ENCODE assay signal across 8 cellular contexts in genomic region chr19:12611361-12611699, GRCh38. TPM values are rescaled to one million over a fixed set of nuclear protein-coding genes. Genes with fewer than 3 reads are reported as not detected.
A peak's percentile ranks its signal among the peaks of the same experiment; 100 is the strongest.
DNase-seq lines count a peak whose midpoint lies in the region; ATAC-seq, FAIRE-seq and TF ChIP-seq lines count a peak whose summit lies in the region.

No MANE protein-coding gene starts in this region.

- peaks cover 71% of the 10 kb centered on the region for H3K79me2 ChIP-seq in SK-N-SH (ENCODE audit: insufficient read depth)

- H3K27ac Mint-ChIP-seq in IgD-negative memory B cell, result peak overlapping the region; percentile 87 to 99 (median 98)
- peak overlapping the region; percentile 100 for H3K27ac Mint-ChIP-seq in endodermal cell

- no peaks in the 10 kb centered on the region for H3K27me3 Mint-ChIP-seq in IgD-negative memory B cell
- H3K27me3 Mint-ChIP-seq in endodermal cell (ENCODE audit: insufficient read depth), result no peaks in the 10 kb centered on the region

- H3K4me3 Mint-ChIP-seq in IgD-negative memory B cell (peak overlapping the region; percentile 92 to 100 (median 100)), endodermal cell (peak overlapping the region; percentile 98)

- POLR2A ChIA-PET in SK-N-SH (lab: Yijun Ruan, JAX), result interaction anchor here (0.6 to 1.2 kb wide), 4 partner anchors 58 to 454 kb away, joined by 3 to 4 read pairs (median 3); partner anchors contain the start of gene ZNF625

- H3K4me1 ChIP-seq in SK-N-SH (ENCODE audit: control insufficient read depth in 1 of 2, insufficient read depth in 2 of 2, low read depth in 1 of 2, low read length in 1 of 2) (peaks cover 2 to 6% of the 10 kb centered on the region in 2 experiments; a peak in 3 of 4 replicates), endodermal cell (ENCODE audit: control insufficient read depth, insufficient read depth, low read length) (no peaks in the 10 kb centered on the region), thymus (ENCODE audit: control insufficient read depth, insufficient read depth, low read length) (peaks cover 25% of the 10 kb centered on the region)

- H4K20me1 ChIP-seq in SK-N-SH (ENCODE audit: insufficient read depth), result peaks cover 9% of the 10 kb centered on the region

- H3K4me2 ChIP-seq in SK-N-SH, result peak overlapping the region; percentile 93

- H3K36me3 Mint-ChIP-seq in IgD-negative memory B cell, result peaks cover 4% of the 10 kb centered on the region
- H3K36me3 Mint-ChIP-seq in endodermal cell (ENCODE audit: low read depth), result peaks cover 40% of the 10 kb centered on the region

- TF ChIP-seq CTCF in D721Med (IDR thresholded peaks at IDR 0.05; ENCODE audit: insufficient read depth, missing control alignments), result no peak
- TF ChIP-seq CTCF in SK-N-SH (IDR thresholded peaks at IDR 0.05), result no peak
- TF ChIP-seq CTCF in endodermal cell (conservative IDR thresholded peaks at IDR 0.05), result no peak

- no peak for TF ChIP-seq RAD21 in SK-N-SH (IDR thresholded peaks at IDR 0.05; ENCODE audit: low read length)

- peak; percentile 63 for DNase-seq in D721Med (ENCODE audit: insufficient read length, low spot score)
- peak; percentile 81 for DNase-seq in SK-N-SH
- DNase-seq in endodermal cell, result peak; percentile 86
- DNase-seq in medulla oblongata (ENCODE audit: extremely low spot score), result peak; percentile 77

- H2AFZ ChIP-seq in SK-N-SH (ENCODE audit: low read depth), result peak overlapping the region; percentile 92

- ATAC-seq in GM21723 (IDR thresholded peaks at IDR 0.05; ENCODE audit: unreplicated experiment) (no peak), HG03571 (IDR thresholded peaks at IDR 0.05; ENCODE audit: unreplicated experiment) (no peak)

- H3K27me3 ChIP-seq in SK-N-SH (ENCODE audit: insufficient read depth), result no peaks in the 10 kb centered on the region
- H3K27me3 ChIP-seq in endodermal cell (ENCODE audit: control insufficient read depth, insufficient read depth, low read length, poor library complexity, severe bottlenecking), result no peaks in the 10 kb centered on the region
- no peaks in the 10 kb centered on the region for H3K27me3 ChIP-seq in thymus (ENCODE audit: control insufficient read depth, insufficient read depth)

- CTCF ChIA-PET in SK-N-SH (lab: Yijun Ruan, JAX), result interaction anchor here (1.2 to 2.1 kb wide), 2 partner anchors 47 to 116 kb away, joined by 6 to 8 read pairs; no protein-coding TSS in a partner anchor

- peak overlapping the region; percentile 87 to 98 for H3K4me3 ChIP-seq in SK-N-SH (ENCODE audit: low read depth in 2 of 2, low read length in 1 of 2)
- H3K4me3 ChIP-seq in endodermal cell (ENCODE audit: low read length), result peak overlapping the region; percentile 97
- peak overlapping the region; percentile 71 for H3K4me3 ChIP-seq in thymus (ENCODE audit: low read length)

- TF ChIP-seq EP300 in SK-N-SH (IDR thresholded peaks at IDR 0.05; ENCODE audit: borderline replicate concordance in 1 of 2, low read depth in 1 of 2, low read length in 1 of 2), result no peak

- H3K27ac ChIP-seq in SK-N-SH (ENCODE audit: low read depth in 2 of 2, low read length in 1 of 2) (peak overlapping the region; percentile 87 to 95), endodermal cell (ENCODE audit: low read depth, low read length) (peak overlapping the region; percentile 95), thymus (ENCODE audit: low read depth) (peak overlapping the region; percentile 93)

- H3K9me3 ChIP-seq in SK-N-SH (no peaks in the 10 kb centered on the region), endodermal cell (ENCODE audit: control insufficient read depth, low read length) (no peaks in the 10 kb centered on the region), thymus (ENCODE audit: control insufficient read depth) (no peaks in the 10 kb centered on the region)

- peaks cover 29 to 42% (median 41%) of the 10 kb centered on the region in 3 donors for H3K4me1 Mint-ChIP-seq in IgD-negative memory B cell
- H3K4me1 Mint-ChIP-seq in endodermal cell, result peaks cover 2% of the 10 kb centered on the region

- H3K9me2 ChIP-seq in SK-N-SH, result no peaks in the 10 kb centered on the region

- peaks cover 24% of the 10 kb centered on the region for H3F3A ChIP-seq in SK-N-SH (replicated peaks; ENCODE audit: insufficient read depth)

- 2% methylated on average over 9 of the region's 10 CpGs for WGBS in SK-N-SH (ENCODE audit: low lambda C conversion rate)
- WGBS in endodermal cell (ENCODE audit: insufficient coverage in 1 of 2, insufficient read length in 1 of 2), 2 experiments, result 0% methylated on average over 10 of the region's 10 CpGs; no CpG with 5 or more reads in 1 of the 2 experiments
- WGBS in thymus, result 1% methylated on average over 10 of the region's 10 CpGs

- FAIRE-seq in D721Med (lab: Jason Lieb, UNC), result no peak

- H3K9ac ChIP-seq in SK-N-SH, result peak overlapping the region; percentile 96
- H3K9ac ChIP-seq in endodermal cell (ENCODE audit: extremely low read depth, low read length, poor library complexity, severe bottlenecking), result peak overlapping the region; percentile 98

- no peaks in the 10 kb centered on the region for H3K9me3 Mint-ChIP-seq in IgD-negative memory B cell
- H3K9me3 Mint-ChIP-seq in endodermal cell, result peaks cover 2% of the 10 kb centered on the region

- peaks cover 16 to 48% of the 10 kb centered on the region in 2 experiments for H3K36me3 ChIP-seq in SK-N-SH (replicated peaks in 1 of 2; ENCODE audit: control insufficient read depth in 1 of 2, insufficient read depth in 2 of 2, low read length in 1 of 2)
- peaks cover 48% of the 10 kb centered on the region for H3K36me3 ChIP-seq in endodermal cell (ENCODE audit: control insufficient read depth, insufficient read depth, low read length)
- H3K36me3 ChIP-seq in thymus (ENCODE audit: control insufficient read depth, insufficient read depth), result peaks cover 21% of the 10 kb centered on the region

TF ChIP-seq in SK-N-SH, 30 proteins besides CTCF, POLR2A, EP300 and RAD21 (continues in another document):
- no peak for TF ChIP-seq TCF12 (IDR thresholded peaks at IDR 0.05)
- TF ChIP-seq TEAD4 (IDR thresholded peaks at IDR 0.05; ENCODE audit: borderline replicate concordance, insufficient read depth), result no peak
- no peak for TF ChIP-seq CHD2 (IDR thresholded peaks at IDR 0.05; ENCODE audit: low read length, partially characterized antibody)
- TF ChIP-seq, protein P1, sequence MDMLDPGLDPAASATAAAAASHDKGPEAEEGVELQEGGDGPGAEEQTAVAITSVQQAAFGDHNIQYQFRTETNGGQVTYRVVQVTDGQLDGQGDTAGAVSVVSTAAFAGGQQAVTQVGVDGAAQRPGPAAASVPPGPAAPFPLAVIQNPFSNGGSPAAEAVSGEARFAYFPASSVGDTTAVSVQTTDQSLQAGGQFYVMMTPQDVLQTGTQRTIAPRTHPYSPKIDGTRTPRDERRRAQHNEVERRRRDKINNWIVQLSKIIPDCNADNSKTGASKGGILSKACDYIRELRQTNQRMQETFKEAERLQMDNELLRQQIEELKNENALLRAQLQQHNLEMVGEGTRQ (IDR thresholded peaks at IDR 0.05; ENCODE audit: borderline replicate concordance, low read depth, low read length), result no peak
- no peak for TF ChIP-seq PBX3 (IDR thresholded peaks at IDR 0.05)
- TF ChIP-seq USF1 (IDR thresholded peaks at IDR 0.05; ENCODE audit: borderline replicate concordance, low read depth), result no peak
- TF ChIP-seq GATA2 (CRISPR knock-in tag; IDR thresholded peaks at IDR 0.05), result no peak

RNA-seq across cellular contexts. Expression of gene ZNF791, which starts 0.6 kb away (rescaled TPM):
- polyA plus RNA-seq in IgD-negative memory B cell (13.3 TPM), SK-N-SH (2012; rRNA removed) (8.9 and 9.3 TPM in 2 replicates), thymus (9.1 TPM)
- 6.3 and 6.6 TPM in 2 replicates for polyA plus RNA-seq in SK-N-SH (2012; cell fraction: cytosol; rRNA removed)
- 11.0 and 11.7 TPM in 2 replicates for polyA plus RNA-seq in SK-N-SH (2012; cell fraction: nucleus; rRNA removed)
- 10 to 100 TPM; 23.2 to 32.1 TPM for total RNA-seq in endodermal cell
- 14.2 TPM for polyA plus RNA-seq in endodermal cell (2013, experiment 1 of 2)
- polyA plus RNA-seq in endodermal cell (2013, experiment 2 of 2), result 16.7 TPM

RNA-seq across cellular contexts. Expression of gene ZNF490, which starts 0.7 kb away (rescaled TPM):
- 6.7 TPM for polyA plus RNA-seq in IgD-negative memory B cell
- 1.3 TPM in 2 replicates for polyA plus RNA-seq in SK-N-SH (2012; rRNA removed)
- 1.1 and 1.4 TPM in 2 replicates for polyA plus RNA-seq in SK-N-SH (2012; cell fraction: cytosol; rRNA removed)
- 1.1 and 1.5 TPM in 2 replicates for polyA plus RNA-seq in SK-N-SH (2012; cell fraction: nucleus; rRNA removed)
- total RNA-seq in endodermal cell, result 10 to 100 TPM; 10.6 to 11.2 TPM
- polyA plus RNA-seq in endodermal cell (2013, experiment 1 of 2), result 2.3 TPM
- polyA plus RNA-seq in endodermal cell (2013, experiment 2 of 2), result 2.9 TPM
- polyA plus RNA-seq in thymus, result 1.6 TPM

RNA-seq across cellular contexts. Expression of gene MAN2B1, which starts 55.2 kb away (rescaled TPM):
- polyA plus RNA-seq in IgD-negative memory B cell, result 99.6 TPM
- 43.2 and 47.0 TPM in 2 replicates for polyA plus RNA-seq in SK-N-SH (2012; rRNA removed)
- polyA plus RNA-seq in SK-N-SH (2012; cell fraction: cytosol; rRNA removed), result 23.6 and 33.7 TPM in 2 replicates
- polyA plus RNA-seq in SK-N-SH (2012; cell fraction: nucleus; rRNA removed), result 102 and 112 TPM in 2 replicates
- total RNA-seq in endodermal cell, result 100 to 1,000 TPM; 101 to 113 TPM
- 59.4 TPM for polyA plus RNA-seq in endodermal cell (2013, experiment 1 of 2)
- 50.9 TPM for polyA plus RNA-seq in endodermal cell (2013, experiment 2 of 2)
- 49.1 TPM for polyA plus RNA-seq in thymus

RNA-seq across cellular contexts. Expression of gene WDR83, which starts 55.3 kb away (rescaled TPM):
- polyA plus RNA-seq in IgD-negative memory B cell (18.4 TPM), SK-N-SH (2012; rRNA removed) (12.8 and 18.2 TPM in 2 replicates), thymus (19.6 TPM)
- 8.2 and 11.1 TPM in 2 replicates for polyA plus RNA-seq in SK-N-SH (2012; cell fraction: cytosol; rRNA removed)
- polyA plus RNA-seq in SK-N-SH (2012; cell fraction: nucleus; rRNA removed), result 28.5 and 44.2 TPM in 2 replicates
- 10 to 100 TPM; 18.8 to 26.2 TPM for total RNA-seq in endodermal cell
- polyA plus RNA-seq in endodermal cell (2013, experiment 1 of 2), result 12.9 TPM
- polyA plus RNA-seq in endodermal cell (2013, experiment 2 of 2), result 16.6 TPM
